1 cellular context compared by ENCODE assay signal in the genomic region with DNA sequence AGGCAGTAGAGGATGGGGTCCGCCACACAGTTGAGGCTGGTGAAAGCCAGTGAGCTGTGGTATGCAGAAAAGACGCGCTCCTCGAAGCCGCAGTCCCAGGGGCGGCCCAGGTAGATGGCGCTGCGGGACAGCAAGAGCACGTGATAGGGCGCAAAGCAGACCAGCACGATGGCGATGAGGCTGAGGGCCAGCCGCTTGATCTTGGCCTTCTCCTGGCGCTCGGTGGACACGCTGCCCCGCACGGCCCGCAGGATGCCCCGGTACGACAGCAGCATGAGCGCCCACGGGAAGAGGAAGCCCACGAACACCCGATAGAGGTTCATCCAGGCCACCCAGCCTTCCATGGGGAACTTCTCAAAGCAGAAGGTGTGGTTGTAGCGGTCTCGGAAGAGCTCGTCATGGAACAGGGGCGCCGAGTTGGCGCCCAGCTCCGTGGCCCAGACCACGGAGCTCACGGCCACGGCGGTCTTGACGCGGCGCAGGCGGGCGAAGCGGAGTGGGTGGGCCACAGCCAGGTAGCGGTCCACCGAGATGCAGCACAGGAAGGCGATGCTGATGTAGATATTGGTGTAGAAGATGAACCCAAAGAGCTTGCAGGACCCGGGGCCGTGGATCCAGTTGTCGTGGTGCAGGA.
TF ChIP-seq lines count a peak whose summit lies in the region.

No MANE protein-coding gene starts in this region.

TF ChIP-seq in K562, 482 proteins besides CTCF, POLR2A, EP300 and RAD21 (continued from another document and continues in another):
- TF ChIP-seq JUN (IDR thresholded peaks at IDR 0.05; ENCODE audit: borderline replicate concordance, low read depth, low read length) (peak; percentile 39; the same call in 1 of the 2 replicates), JUN (CRISPR knock-in tag; IDR thresholded peaks at IDR 0.05; ENCODE audit: borderline replicate concordance) (no peak), ZNF644 (tag; IDR thresholded peaks at IDR 0.05; ENCODE audit: low read depth) (no peak), ZNF445 (CRISPR knock-in tag; IDR thresholded peaks at IDR 0.05; ENCODE audit: low read depth) (no peak), RUNX1 (IDR thresholded peaks at IDR 0.05; ENCODE audit: low read depth) (no peak), FOS (IDR thresholded peaks at IDR 0.05; ENCODE audit: extremely low read depth, insufficient read length) (no peak), TRIM25 (IDR thresholded peaks at IDR 0.05; ENCODE audit: borderline replicate concordance) (no peak), SP1 (CRISPR knock-in tag; IDR thresholded peaks at IDR 0.05) (peak; percentile 45), MAFK (IDR thresholded peaks at IDR 0.05; ENCODE audit: low read length) (no peak), ZNF79 (CRISPR knock-in tag; IDR thresholded peaks at IDR 0.05; ENCODE audit: low read depth) (no peak), POLR2G (IDR thresholded peaks at IDR 0.05; ENCODE audit: low read depth, low read length) (peak; percentile 62), SP2 (IDR thresholded peaks at IDR 0.05; ENCODE audit: extremely low read depth, low read depth, low read length, poor library complexity, severe bottlenecking) (no peak), CBFA2T3 (IDR thresholded peaks at IDR 0.05) (no peak), NBN (IDR thresholded peaks at IDR 0.05; ENCODE audit: low read depth) (no peak), KAT7 (CRISPR knock-in tag; IDR thresholded peaks at IDR 0.05; ENCODE audit: borderline replicate concordance) (no peak), YY1 (IDR thresholded peaks at IDR 0.05; ENCODE audit: borderline replicate concordance in 1 of 3, control insufficient read depth in 1 of 3, extremely low read depth in 1 of 3, insufficient read depth in 3 of 3, insufficient read length in 1 of 3, insufficient replicate concordance in 2 of 3, low read depth in 1 of 3, low read length in 2 of 3) (peak in 2 of 3 experiments; percentile 56 to 66), TBP (optimal IDR thresholded peaks at IDR 0.05; ENCODE audit: low read depth, low read length) (no peak), ZNF639 (CRISPR knock-in tag; conservative IDR thresholded peaks at IDR 0.05 in 1 of 2, IDR thresholded peaks at IDR 0.05 in 1 of 2) (no peak), BCLAF1 (IDR thresholded peaks at IDR 0.05; ENCODE audit: borderline replicate concordance in 1 of 2, control insufficient read depth in 1 of 2, low read depth in 2 of 2, low read length in 1 of 2) (no peak), SRSF1 (IDR thresholded peaks at IDR 0.05; ENCODE audit: low read depth, low read length) (no peak), BCL6 (CRISPR knock-in tag; IDR thresholded peaks at IDR 0.05) (no peak), HNRNPK (IDR thresholded peaks at IDR 0.05; ENCODE audit: low read depth, low read length, poor library complexity, severe bottlenecking) (no peak)
- TF ChIP-seq, protein P1, sequence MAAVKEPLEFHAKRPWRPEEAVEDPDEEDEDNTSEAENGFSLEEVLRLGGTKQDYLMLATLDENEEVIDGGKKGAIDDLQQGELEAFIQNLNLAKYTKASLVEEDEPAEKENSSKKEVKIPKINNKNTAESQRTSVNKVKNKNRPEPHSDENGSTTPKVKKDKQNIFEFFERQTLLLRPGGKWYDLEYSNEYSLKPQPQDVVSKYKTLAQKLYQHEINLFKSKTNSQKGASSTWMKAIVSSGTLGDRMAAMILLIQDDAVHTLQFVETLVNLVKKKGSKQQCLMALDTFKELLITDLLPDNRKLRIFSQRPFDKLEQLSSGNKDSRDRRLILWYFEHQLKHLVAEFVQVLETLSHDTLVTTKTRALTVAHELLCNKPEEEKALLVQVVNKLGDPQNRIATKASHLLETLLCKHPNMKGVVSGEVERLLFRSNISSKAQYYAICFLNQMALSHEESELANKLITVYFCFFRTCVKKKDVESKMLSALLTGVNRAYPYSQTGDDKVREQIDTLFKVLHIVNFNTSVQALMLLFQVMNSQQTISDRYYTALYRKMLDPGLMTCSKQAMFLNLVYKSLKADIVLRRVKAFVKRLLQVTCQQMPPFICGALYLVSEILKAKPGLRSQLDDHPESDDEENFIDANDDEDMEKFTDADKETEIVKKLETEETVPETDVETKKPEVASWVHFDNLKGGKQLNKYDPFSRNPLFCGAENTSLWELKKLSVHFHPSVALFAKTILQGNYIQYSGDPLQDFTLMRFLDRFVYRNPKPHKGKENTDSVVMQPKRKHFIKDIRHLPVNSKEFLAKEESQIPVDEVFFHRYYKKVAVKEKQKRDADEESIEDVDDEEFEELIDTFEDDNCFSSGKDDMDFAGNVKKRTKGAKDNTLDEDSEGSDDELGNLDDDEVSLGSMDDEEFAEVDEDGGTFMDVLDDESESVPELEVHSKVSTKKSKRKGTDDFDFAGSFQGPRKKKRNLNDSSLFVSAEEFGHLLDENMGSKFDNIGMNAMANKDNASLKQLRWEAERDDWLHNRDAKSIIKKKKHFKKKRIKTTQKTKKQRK (IDR thresholded peaks at IDR 0.05; ENCODE audit: borderline replicate concordance, low read depth, low read length), result no peak
- TF ChIP-seq, protein P2, sequence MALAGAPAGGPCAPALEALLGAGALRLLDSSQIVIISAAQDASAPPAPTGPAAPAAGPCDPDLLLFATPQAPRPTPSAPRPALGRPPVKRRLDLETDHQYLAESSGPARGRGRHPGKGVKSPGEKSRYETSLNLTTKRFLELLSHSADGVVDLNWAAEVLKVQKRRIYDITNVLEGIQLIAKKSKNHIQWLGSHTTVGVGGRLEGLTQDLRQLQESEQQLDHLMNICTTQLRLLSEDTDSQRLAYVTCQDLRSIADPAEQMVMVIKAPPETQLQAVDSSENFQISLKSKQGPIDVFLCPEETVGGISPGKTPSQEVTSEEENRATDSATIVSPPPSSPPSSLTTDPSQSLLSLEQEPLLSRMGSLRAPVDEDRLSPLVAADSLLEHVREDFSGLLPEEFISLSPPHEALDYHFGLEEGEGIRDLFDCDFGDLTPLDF (CRISPR knock-in tag; IDR thresholded peaks at IDR 0.05), result no peak
- TF ChIP-seq, protein P3, sequence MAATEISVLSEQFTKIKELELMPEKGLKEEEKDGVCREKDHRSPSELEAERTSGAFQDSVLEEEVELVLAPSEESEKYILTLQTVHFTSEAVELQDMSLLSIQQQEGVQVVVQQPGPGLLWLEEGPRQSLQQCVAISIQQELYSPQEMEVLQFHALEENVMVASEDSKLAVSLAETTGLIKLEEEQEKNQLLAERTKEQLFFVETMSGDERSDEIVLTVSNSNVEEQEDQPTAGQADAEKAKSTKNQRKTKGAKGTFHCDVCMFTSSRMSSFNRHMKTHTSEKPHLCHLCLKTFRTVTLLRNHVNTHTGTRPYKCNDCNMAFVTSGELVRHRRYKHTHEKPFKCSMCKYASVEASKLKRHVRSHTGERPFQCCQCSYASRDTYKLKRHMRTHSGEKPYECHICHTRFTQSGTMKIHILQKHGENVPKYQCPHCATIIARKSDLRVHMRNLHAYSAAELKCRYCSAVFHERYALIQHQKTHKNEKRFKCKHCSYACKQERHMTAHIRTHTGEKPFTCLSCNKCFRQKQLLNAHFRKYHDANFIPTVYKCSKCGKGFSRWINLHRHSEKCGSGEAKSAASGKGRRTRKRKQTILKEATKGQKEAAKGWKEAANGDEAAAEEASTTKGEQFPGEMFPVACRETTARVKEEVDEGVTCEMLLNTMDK (IDR thresholded peaks at IDR 0.05; ENCODE audit: borderline replicate concordance, insufficient read depth, low read depth, low read length, poor library complexity, severe bottlenecking), result peak; percentile 89
- TF ChIP-seq, protein P4, sequence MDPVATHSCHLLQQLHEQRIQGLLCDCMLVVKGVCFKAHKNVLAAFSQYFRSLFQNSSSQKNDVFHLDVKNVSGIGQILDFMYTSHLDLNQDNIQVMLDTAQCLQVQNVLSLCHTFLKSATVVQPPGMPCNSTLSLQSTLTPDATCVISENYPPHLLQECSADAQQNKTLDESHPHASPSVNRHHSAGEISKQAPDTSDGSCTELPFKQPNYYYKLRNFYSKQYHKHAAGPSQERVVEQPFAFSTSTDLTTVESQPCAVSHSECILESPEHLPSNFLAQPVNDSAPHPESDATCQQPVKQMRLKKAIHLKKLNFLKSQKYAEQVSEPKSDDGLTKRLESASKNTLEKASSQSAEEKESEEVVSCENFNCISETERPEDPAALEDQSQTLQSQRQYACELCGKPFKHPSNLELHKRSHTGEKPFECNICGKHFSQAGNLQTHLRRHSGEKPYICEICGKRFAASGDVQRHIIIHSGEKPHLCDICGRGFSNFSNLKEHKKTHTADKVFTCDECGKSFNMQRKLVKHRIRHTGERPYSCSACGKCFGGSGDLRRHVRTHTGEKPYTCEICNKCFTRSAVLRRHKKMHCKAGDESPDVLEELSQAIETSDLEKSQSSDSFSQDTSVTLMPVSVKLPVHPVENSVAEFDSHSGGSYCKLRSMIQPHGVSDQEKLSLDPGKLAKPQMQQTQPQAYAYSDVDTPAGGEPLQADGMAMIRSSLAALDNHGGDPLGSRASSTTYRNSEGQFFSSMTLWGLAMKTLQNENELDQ (CRISPR knock-in tag; IDR thresholded peaks at IDR 0.05; ENCODE audit: borderline replicate concordance), result no peak
- TF ChIP-seq, protein P5, sequence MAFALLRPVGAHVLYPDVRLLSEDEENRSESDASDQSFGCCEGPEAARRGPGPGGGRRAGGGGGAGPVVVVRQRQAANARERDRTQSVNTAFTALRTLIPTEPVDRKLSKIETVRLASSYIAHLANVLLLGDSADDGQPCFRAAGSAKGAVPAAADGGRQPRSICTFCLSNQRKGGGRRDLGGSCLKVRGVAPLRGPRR (CRISPR knock-in tag; IDR thresholded peaks at IDR 0.05), result no peak
- TF ChIP-seq, protein P6, sequence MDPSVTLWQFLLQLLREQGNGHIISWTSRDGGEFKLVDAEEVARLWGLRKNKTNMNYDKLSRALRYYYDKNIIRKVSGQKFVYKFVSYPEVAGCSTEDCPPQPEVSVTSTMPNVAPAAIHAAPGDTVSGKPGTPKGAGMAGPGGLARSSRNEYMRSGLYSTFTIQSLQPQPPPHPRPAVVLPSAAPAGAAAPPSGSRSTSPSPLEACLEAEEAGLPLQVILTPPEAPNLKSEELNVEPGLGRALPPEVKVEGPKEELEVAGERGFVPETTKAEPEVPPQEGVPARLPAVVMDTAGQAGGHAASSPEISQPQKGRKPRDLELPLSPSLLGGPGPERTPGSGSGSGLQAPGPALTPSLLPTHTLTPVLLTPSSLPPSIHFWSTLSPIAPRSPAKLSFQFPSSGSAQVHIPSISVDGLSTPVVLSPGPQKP (CRISPR knock-in tag; IDR thresholded peaks at IDR 0.05), result no peak
- TF ChIP-seq, protein P7, sequence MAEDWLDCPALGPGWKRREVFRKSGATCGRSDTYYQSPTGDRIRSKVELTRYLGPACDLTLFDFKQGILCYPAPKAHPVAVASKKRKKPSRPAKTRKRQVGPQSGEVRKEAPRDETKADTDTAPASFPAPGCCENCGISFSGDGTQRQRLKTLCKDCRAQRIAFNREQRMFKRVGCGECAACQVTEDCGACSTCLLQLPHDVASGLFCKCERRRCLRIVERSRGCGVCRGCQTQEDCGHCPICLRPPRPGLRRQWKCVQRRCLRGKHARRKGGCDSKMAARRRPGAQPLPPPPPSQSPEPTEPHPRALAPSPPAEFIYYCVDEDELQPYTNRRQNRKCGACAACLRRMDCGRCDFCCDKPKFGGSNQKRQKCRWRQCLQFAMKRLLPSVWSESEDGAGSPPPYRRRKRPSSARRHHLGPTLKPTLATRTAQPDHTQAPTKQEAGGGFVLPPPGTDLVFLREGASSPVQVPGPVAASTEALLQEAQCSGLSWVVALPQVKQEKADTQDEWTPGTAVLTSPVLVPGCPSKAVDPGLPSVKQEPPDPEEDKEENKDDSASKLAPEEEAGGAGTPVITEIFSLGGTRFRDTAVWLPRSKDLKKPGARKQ (CRISPR knock-in tag; IDR thresholded peaks at IDR 0.05), result no peak
- TF ChIP-seq, protein P8, sequence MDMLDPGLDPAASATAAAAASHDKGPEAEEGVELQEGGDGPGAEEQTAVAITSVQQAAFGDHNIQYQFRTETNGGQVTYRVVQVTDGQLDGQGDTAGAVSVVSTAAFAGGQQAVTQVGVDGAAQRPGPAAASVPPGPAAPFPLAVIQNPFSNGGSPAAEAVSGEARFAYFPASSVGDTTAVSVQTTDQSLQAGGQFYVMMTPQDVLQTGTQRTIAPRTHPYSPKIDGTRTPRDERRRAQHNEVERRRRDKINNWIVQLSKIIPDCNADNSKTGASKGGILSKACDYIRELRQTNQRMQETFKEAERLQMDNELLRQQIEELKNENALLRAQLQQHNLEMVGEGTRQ (CRISPR knock-in tag; IDR thresholded peaks at IDR 0.05), result peak; percentile 90
